ENCODE assay signal across 21 cellular contexts in the genomic region with DNA sequence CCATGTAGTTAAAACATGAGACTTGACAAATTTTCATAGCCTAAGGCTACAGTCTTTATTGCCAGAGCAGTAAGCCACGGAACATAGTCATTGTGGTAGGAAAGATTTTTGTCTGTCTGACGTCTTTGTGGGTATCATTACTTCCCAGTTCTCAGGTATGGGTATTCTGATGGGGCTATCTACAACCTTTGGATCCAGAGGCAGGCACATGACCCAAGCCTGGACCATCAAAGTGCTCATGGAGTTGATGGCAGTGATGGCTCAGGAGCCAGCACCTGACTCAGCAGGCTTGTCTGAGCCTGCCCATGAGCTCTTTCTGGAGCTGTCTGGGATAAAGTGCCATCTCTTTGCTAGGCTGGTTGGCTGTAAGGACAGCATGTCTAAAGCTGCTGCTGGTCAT.
"Had no signal": no experiment of that assay in that cellular context is flagged by ENCODE, and none has a peak within 500 bp of the region (broad histone marks: within the 10 kb centered on the region; RNA-seq: fewer than 3 reads in every experiment).

No MANE protein-coding gene starts in this region.

- H3K36me3 Mint-ChIP-seq: activated naive CD8-positive, alpha-beta T cell had no signal

- H3K27ac ChIP-seq: colonic mucosa, right atrium auricular region, transverse colon had no signal

- ATAC-seq: activated CD8-positive, alpha-beta T cell treated with anti-CD3 and anti-CD28 coated beads for 36 hours; left ventricle myocardium superior had no signal

- FAIRE-seq: TTC549 had no signal

- H3K4me3 Mint-ChIP-seq: activated B cell treated with CpG ODN at 0.5 μM for 24 hours; activated CD8-positive, alpha-beta T cell treated with anti-CD3 and anti-CD28 coated beads for 36 hours; activated naive CD8-positive, alpha-beta T cell; activated T-cell treated with anti-CD3 and anti-CD28 coated beads, Interleukin-2, amount 50 U/mL, for 72 hours; nephron had no signal

- DNase-seq: activated B cell treated with CpG ODN at 0.5 μM for 24 hours; activated CD4-positive, alpha-beta T cell treated with anti-CD3 and anti-CD28 coated beads for 48 hours; activated CD8-positive, alpha-beta memory T cell treated with anti-CD3 and anti-CD28 coated beads, Interleukin-2, amount 50 U/mL, for 48 hours; activated CD8-positive, alpha-beta T cell treated with anti-CD3 and anti-CD28 coated beads for 36 hours; activated gamma-delta T cell treated with Interleukin-2 at 50 U/mL for 16 hours; activated T-cell treated with anti-CD3 and anti-CD28 coated beads, Interleukin-2, amount 50 U/mL, for 72 hours; amniotic stem cell; central memory CD4-positive, alpha-beta T cell; colonic mucosa; foreskin fibroblast; kidney glomerular epithelial cell; left ventricle myocardium superior; mesendoderm; stimulated activated CD4-positive, alpha-beta T cell treated with anti-CD3 and anti-CD28 coated beads, Interleukin-2, amount 100 ng/mL, for 48 hours; stimulated activated naive CD4-positive, alpha-beta T cell; transverse colon had no signal

- H3K4me1 Mint-ChIP-seq: nephron had no signal

- H3K9me3 ChIP-seq: colonic mucosa, right atrium auricular region, transverse colon had no signal

- H3K4me1 ChIP-seq: colonic mucosa, right atrium auricular region, transverse colon had no signal

- H3K4me3 ChIP-seq: colonic mucosa, right atrium auricular region, transverse colon had no signal

- H3K9me3 Mint-ChIP-seq: activated B cell treated with CpG ODN at 0.5 μM for 24 hours; activated CD8-positive, alpha-beta T cell treated with anti-CD3 and anti-CD28 coated beads for 36 hours; nephron had no signal

- H3K27me3 ChIP-seq: colonic mucosa, right atrium auricular region, transverse colon had no signal

- H3K27ac Mint-ChIP-seq: activated B cell treated with CpG ODN at 0.5 μM for 24 hours; activated CD8-positive, alpha-beta T cell treated with anti-CD3 and anti-CD28 coated beads for 36 hours; activated naive CD8-positive, alpha-beta T cell; activated T-cell treated with anti-CD3 and anti-CD28 coated beads, Interleukin-2, amount 50 U/mL, for 72 hours; progenitor cell of endocrine pancreas had no signal

- H3K36me3 ChIP-seq: colonic mucosa, right atrium auricular region, transverse colon had no signal

- H3K27me3 Mint-ChIP-seq: activated B cell treated with CpG ODN at 0.5 μM for 24 hours, progenitor cell of endocrine pancreas had no signal
